ENCODE assay signal across 13 cellular contexts in the genomic region with DNA sequence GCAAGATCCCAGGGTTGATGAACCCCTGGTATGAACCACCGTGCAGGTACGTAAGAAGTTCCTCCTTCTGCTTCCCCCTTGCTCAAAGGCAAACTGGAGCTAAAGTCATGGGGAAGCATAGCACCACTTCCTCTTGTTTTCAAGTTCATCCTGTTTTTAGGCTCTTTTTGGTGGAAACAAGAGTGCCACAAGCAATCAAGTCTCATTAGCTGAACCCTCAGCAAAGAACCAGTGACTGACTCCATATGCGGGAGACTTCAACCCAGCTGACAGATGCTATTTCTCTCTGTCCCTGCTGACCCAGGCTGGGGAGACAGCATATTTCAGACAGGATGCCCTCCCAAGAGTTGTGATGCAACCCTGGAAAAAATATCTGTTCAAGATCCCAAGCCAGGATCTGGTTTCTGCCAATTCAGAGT. TPM values are rescaled to one million over a fixed set of nuclear protein-coding genes. Genes with fewer than 3 reads are reported as not detected.
DNase-seq lines count a peak whose midpoint lies in the region; ATAC-seq and TF ChIP-seq lines count a peak whose summit lies in the region.
"Had no signal": no experiment of that assay in that cellular context is flagged by ENCODE, and none has a peak within 500 bp of the region (broad histone marks: within the 10 kb centered on the region; RNA-seq: fewer than 3 reads in every experiment).

No MANE protein-coding gene starts in this region.

- H3K4me3 Mint-ChIP-seq in glutamatergic neuron (ENCODE audit: unreplicated experiment) = peak overlapping the region; percentile 61
- H3K4me3 Mint-ChIP-seq: activated CD4-positive, alpha-beta memory T cell treated with anti-CD3 and anti-CD28 coated beads, Interleukin-2, amount 10 ng/mL, durations not matched to agents 7 days and 5 days; immature natural killer cell had no signal

- TF ChIP-seq POLR2A in gastrocnemius medialis (IDR thresholded peaks at IDR 0.05) = no peak

- peak overlapping the region in 3 of 4 donors; percentile 4 to 38 (median 34) for H3K4me3 ChIP-seq in gastrocnemius medialis

- H3K27me3 ChIP-seq in gastrocnemius medialis = no peaks in the 10 kb centered on the region

- H3K27ac ChIP-seq in gastrocnemius medialis = peak overlapping the region; percentile 76 to 89 (median 88)

- ATAC-seq in gastrocnemius medialis (peak; percentile 99), GM18867 (IDR thresholded peaks at IDR 0.05; ENCODE audit: unreplicated experiment) (no peak), GM21786 (IDR thresholded peaks at IDR 0.05; ENCODE audit: unreplicated experiment) (no peak), HG03045 (IDR thresholded peaks at IDR 0.05; ENCODE audit: unreplicated experiment) (no peak)
- ATAC-seq: HCT116 had no signal

- H3K27ac Mint-ChIP-seq in glutamatergic neuron (ENCODE audit: unreplicated experiment) = peak overlapping the region; percentile 93
- H3K27ac Mint-ChIP-seq: activated CD4-positive, alpha-beta memory T cell treated with anti-CD3 and anti-CD28 coated beads, Interleukin-2, amount 10 ng/mL, durations not matched to agents 7 days and 5 days had no signal

- H3K4me1 Mint-ChIP-seq in glutamatergic neuron (ENCODE audit: low read depth, unreplicated experiment) = peaks cover 27% of the 10 kb centered on the region

- peak; percentile 67 for DNase-seq in GF-D8 (lab: John Stamatoyannopoulos, UW)
- peak; percentile 95 for DNase-seq in NCI-H69 (lab: John Stamatoyannopoulos, UW)
- no peak for DNase-seq in glutamatergic neuron
- peak; percentile 77 to 79 for DNase-seq in gastrocnemius medialis
- DNase-seq: activated CD4-positive, alpha-beta memory T cell treated with anti-CD3 and anti-CD28 coated beads, Interleukin-2, amount 10 ng/mL, durations not matched to agents 7 days and 5 days; amygdala; immature natural killer cell; nucleus accumbens; SHP77 treated with DMSO at 0.1 percent for 48 hours had no signal

- in situ Hi-C loops in gastrocnemius medialis (cut with MboI; ENCODE audit: low sequenced_read_pairs in 4 of 4) = no loop called here

- no peak for TF ChIP-seq CTCF in glutamatergic neuron (IDR thresholded peaks at IDR 0.05; ENCODE audit: partially characterized antibody, unreplicated experiment)
- no peak for TF ChIP-seq CTCF in gastrocnemius medialis (IDR thresholded peaks at IDR 0.05 in 4 of 5, conservative IDR thresholded peaks at IDR 0.05 in 1 of 5)

- H3K9me3 ChIP-seq in gastrocnemius medialis = no peaks in the 10 kb centered on the region

- H3K36me3 Mint-ChIP-seq in glutamatergic neuron (ENCODE audit: unreplicated experiment) = no peaks in the 10 kb centered on the region

- H3K4me1 ChIP-seq in gastrocnemius medialis = peaks cover 23 to 28% of the 10 kb centered on the region in 2 donors

- H3K36me3 ChIP-seq in gastrocnemius medialis = no peaks in the 10 kb centered on the region

- peaks cover 6% of the 10 kb centered on the region for H3K27me3 Mint-ChIP-seq in glutamatergic neuron (ENCODE audit: unreplicated experiment)
- H3K27me3 Mint-ChIP-seq: activated CD4-positive, alpha-beta memory T cell treated with anti-CD3 and anti-CD28 coated beads, Interleukin-2, amount 10 ng/mL, durations not matched to agents 7 days and 5 days had no signal

- intact Hi-C loops in gastrocnemius medialis (cut with DNase I; ENCODE audit: low total_unique reads) = loop anchor here (2.0 kb wide), 2 partner anchors 47 to 95 kb away; a partner anchor contains a TSS

- H3K9me3 Mint-ChIP-seq in glutamatergic neuron (ENCODE audit: unreplicated experiment) = peaks cover 4% of the 10 kb centered on the region
- H3K9me3 Mint-ChIP-seq: activated CD4-positive, alpha-beta memory T cell treated with anti-CD3 and anti-CD28 coated beads, Interleukin-2, amount 10 ng/mL, durations not matched to agents 7 days and 5 days; immature natural killer cell had no signal

RNA-seq across cellular contexts. Expression of a gene that starts 47.7 kb away (rescaled TPM):
- total RNA-seq in glutamatergic neuron (ENCODE audit: unreplicated experiment) = 6.8 TPM
- 10 to 100 TPM in 2 of 4 donors, 1 to 10 TPM in 2; 6.2 to 20.4 (median 13.7) TPM for total RNA-seq in gastrocnemius medialis

Comparison
In these comparisons a context has a peak if more than half of its experiments do, and no peak if none do; other contexts are left out.
1. ATAC-seq: peak in gastrocnemius medialis (2 of 2); none in GM18867 (single experiment), GM21786 (single experiment) and HG03045 (single experiment).